Comparison of ENCODE assay signal across 1 cellular context in the genomic region with DNA sequence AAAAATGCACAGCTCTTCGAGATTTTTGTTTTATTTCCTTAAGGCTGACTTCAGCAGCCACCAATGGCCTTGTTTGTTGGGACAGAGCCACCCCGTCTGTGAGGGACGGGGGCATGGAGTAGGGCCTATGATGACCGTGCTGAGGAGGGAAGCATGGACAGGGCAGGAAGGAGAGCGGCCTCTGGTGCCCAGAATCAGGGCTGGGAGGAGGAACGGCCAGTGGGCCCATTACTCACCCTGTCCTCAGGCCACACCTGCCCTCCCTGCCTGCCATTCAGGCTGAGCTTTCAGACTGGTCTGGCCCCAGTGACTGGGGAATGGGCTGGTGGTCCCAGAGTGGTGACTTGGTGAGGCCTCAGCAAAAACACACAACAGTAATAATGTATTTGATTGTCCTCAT.
TF ChIP-seq lines count a peak whose summit lies in the region.

No MANE protein-coding gene starts in this region.

TF ChIP-seq in HCT116, 20 proteins besides CTCF, POLR2A, EP300 and RAD21 (continued from another document):
- no peak for TF ChIP-seq TCF7L2 (IDR thresholded peaks at IDR 0.05; ENCODE audit: borderline replicate concordance, extremely low read depth, insufficient read depth, insufficient read length)
- TF ChIP-seq SP1 (IDR thresholded peaks at IDR 0.05; ENCODE audit: low read depth), result no peak
- no peak for TF ChIP-seq SIN3A (IDR thresholded peaks at IDR 0.05; ENCODE audit: low read depth)
- TF ChIP-seq EGR1 (IDR thresholded peaks at IDR 0.05; ENCODE audit: low read depth), result no peak
- TF ChIP-seq JUND (IDR thresholded peaks at IDR 0.05), result no peak
- no peak for TF ChIP-seq EZH2phosphoT487 (IDR thresholded peaks at IDR 0.05; ENCODE audit: borderline replicate concordance)
- TF ChIP-seq YY1 (IDR thresholded peaks at IDR 0.05; ENCODE audit: extremely low read depth, insufficient replicate concordance, low read depth, low read length), result no peak
- TF ChIP-seq, protein P1, sequence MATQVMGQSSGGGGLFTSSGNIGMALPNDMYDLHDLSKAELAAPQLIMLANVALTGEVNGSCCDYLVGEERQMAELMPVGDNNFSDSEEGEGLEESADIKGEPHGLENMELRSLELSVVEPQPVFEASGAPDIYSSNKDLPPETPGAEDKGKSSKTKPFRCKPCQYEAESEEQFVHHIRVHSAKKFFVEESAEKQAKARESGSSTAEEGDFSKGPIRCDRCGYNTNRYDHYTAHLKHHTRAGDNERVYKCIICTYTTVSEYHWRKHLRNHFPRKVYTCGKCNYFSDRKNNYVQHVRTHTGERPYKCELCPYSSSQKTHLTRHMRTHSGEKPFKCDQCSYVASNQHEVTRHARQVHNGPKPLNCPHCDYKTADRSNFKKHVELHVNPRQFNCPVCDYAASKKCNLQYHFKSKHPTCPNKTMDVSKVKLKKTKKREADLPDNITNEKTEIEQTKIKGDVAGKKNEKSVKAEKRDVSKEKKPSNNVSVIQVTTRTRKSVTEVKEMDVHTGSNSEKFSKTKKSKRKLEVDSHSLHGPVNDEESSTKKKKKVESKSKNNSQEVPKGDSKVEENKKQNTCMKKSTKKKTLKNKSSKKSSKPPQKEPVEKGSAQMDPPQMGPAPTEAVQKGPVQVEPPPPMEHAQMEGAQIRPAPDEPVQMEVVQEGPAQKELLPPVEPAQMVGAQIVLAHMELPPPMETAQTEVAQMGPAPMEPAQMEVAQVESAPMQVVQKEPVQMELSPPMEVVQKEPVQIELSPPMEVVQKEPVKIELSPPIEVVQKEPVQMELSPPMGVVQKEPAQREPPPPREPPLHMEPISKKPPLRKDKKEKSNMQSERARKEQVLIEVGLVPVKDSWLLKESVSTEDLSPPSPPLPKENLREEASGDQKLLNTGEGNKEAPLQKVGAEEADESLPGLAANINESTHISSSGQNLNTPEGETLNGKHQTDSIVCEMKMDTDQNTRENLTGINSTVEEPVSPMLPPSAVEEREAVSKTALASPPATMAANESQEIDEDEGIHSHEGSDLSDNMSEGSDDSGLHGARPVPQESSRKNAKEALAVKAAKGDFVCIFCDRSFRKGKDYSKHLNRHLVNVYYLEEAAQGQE (IDR thresholded peaks at IDR 0.05; ENCODE audit: low read depth), result no peak
- no peak for TF ChIP-seq SRF (IDR thresholded peaks at IDR 0.05; ENCODE audit: low read depth)
